25 cellular contexts compared by ENCODE assay signal in the genomic region with DNA sequence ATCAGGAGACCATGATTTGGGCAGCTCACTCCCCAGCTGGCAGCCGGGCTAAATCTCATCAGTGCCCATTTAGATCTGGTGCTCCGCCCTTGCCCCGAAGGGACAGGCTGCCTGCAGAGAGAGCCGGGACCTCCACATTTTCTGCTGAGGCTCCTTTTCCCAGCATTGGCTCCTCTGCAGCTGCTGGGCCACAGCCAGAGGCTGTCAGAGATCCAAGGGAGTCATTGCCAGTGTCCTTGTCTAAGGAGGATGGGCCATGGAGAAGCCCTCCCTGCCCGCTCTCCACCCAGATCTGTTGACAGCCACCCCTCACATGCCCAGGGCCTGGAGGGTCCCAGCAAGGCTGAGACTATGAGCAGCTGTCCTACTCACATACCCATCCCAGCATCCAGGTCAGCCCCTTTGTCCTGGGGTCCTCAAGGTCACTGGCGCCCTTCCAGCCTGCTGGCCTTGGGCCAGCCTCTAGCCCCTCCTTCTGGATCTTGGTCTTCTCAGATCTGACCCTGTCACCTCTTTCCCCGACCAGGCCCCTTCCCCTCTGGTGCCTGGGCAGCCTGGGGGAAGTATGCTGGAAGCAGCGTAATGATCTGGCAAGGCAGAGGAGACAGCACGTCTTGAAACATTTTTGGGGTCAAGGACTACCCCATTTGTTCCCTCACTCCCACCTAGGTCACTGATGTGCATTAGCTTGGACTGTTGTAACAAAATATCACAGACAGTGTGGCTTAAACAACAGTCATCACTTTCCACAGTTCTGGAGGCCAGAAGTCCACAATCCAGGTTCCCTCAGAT.
"Had no signal": no experiment of that assay in that cellular context is flagged by ENCODE, and none has a peak within 500 bp of the region (broad histone marks: within the 10 kb centered on the region; RNA-seq: fewer than 3 reads in every experiment).

No MANE protein-coding gene starts in this region.

- DNase-seq: central memory CD4-positive, alpha-beta T cell; endodermal cell; foreskin melanocyte; heart left ventricle; hippocampal formation; kidney glomerular epithelial cell; mesendoderm; naive B cell; occipital lobe; spleen; stimulated activated CD4-positive, alpha-beta T cell treated with anti-CD3 and anti-CD28 coated beads, Interleukin-15, amount 100 ng/mL, for 24 hours; stimulated activated CD4-positive, alpha-beta T cell treated with anti-CD3 and anti-CD28 coated beads, Interleukin-1b, Interleukin-23, amount 100 ng/mL, for 48 hours; stimulated activated CD4-positive, alpha-beta T cell treated with anti-CD3 and anti-CD28 coated beads, Interleukin-4, amount 100 ng/mL, for 24 hours had no signal

- H3K4me1 ChIP-seq: parathyroid adenoma had no signal

- H3K27ac Mint-ChIP-seq: dendritic cell treated with granulocyte-macrophage colony-stimulating factor and Interleukin-4, amounts not matched to agents 40 ng/mL and 50 ng/mL, for 4 days; endodermal cell; nephron; stimulated activated memory B cell treated with anti-CD40 and anti-IgM and Interleukin-4, amounts not matched to agents 10 μg/mL and 1 μg/mL and 100 μg/mL, for 72 hours; stimulated activated naive CD8-positive, alpha-beta T cell treated with anti-CD3 and anti-CD28 coated beads, Interleukin-15, Interleukin-2, amounts not matched to agents 100 ng/mL and 50 ng/mL, for 24 hours; type B pancreatic cell had no signal

- H3K27me3 Mint-ChIP-seq: dendritic cell treated with granulocyte-macrophage colony-stimulating factor and Interleukin-4, amounts not matched to agents 40 ng/mL and 50 ng/mL, for 4 days; naive B cell; stimulated activated memory B cell treated with anti-CD40 and anti-IgM and Interleukin-4, amounts not matched to agents 10 μg/mL and 1 μg/mL and 100 μg/mL, for 72 hours; stimulated activated naive CD8-positive, alpha-beta T cell treated with anti-CD3 and anti-CD28 coated beads, Interleukin-15, Interleukin-2, amounts not matched to agents 100 ng/mL and 50 ng/mL, for 24 hours; type B pancreatic cell had no signal

- ATAC-seq: left lobe of liver; sciatic nerve; stimulated activated memory B cell treated with anti-CD40 and anti-IgM and Interleukin-4, amounts not matched to agents 10 μg/mL and 1 μg/mL and 100 μg/mL, for 72 hours had no signal

- H3K4me3 Mint-ChIP-seq: dendritic cell treated with granulocyte-macrophage colony-stimulating factor and Interleukin-4, amounts not matched to agents 40 ng/mL and 50 ng/mL, for 4 days; endodermal cell; naive B cell; nephron; stimulated activated memory B cell treated with anti-CD40 and anti-IgM and Interleukin-4, amounts not matched to agents 10 μg/mL and 1 μg/mL and 100 μg/mL, for 72 hours; stimulated activated naive CD8-positive, alpha-beta T cell treated with anti-CD3 and anti-CD28 coated beads, Interleukin-15, Interleukin-2, amounts not matched to agents 100 ng/mL and 50 ng/mL, for 24 hours; type B pancreatic cell had no signal

- H3K9me3 ChIP-seq: prostate gland had no signal

- H3K27me3 ChIP-seq: heart left ventricle, spleen had no signal

- H3K4me3 ChIP-seq: heart left ventricle, lung, prostate gland, spleen had no signal

- FAIRE-seq: colon, urothelium cell line had no signal

- H3K9me3 Mint-ChIP-seq: endodermal cell; nephron; stimulated activated memory B cell treated with anti-CD40 and anti-IgM and Interleukin-4, amounts not matched to agents 10 μg/mL and 1 μg/mL and 100 μg/mL, for 72 hours; stimulated activated naive CD8-positive, alpha-beta T cell treated with anti-CD3 and anti-CD28 coated beads, Interleukin-15, Interleukin-2, amounts not matched to agents 100 ng/mL and 50 ng/mL, for 24 hours; type B pancreatic cell had no signal

- H3K27ac ChIP-seq: heart left ventricle, parathyroid adenoma, prostate gland, spleen had no signal

- H3K9ac ChIP-seq: parathyroid adenoma had no signal

- H3K4me1 Mint-ChIP-seq: endodermal cell had no signal
